In the genomic region with DNA sequence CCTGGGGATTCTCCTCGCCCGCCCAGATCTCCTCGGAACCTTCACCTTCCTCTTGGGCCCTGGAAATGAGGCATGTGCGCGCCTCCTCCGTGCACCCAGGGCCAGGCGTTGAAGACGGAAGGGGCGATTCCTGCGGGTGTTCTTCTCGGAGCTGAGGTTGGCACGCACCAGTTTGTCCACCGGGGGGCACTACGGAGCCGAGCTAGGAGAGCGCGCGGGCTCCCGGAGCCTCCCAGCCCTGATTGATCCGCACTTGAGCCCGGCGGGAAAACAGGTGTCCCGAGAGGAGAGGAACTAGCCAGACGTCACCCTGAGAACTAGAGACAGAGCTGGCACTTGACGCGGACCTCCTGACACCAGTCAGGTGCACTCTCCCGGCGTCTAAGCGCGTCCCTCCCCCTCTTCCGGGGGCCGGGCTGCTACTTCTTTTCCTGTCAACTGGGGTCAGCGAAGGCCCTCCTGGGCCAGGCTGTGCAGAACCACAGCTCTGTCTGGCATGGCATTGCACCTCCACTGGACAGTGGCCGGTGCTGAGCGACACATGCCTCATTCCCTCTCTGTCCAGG, we compare ENCODE assay signal across 8 cellular contexts. TPM values are rescaled to one million over a fixed set of nuclear protein-coding genes. Genes with fewer than 3 reads are reported as not detected.
A peak's percentile ranks its signal among the peaks of the same experiment; 100 is the strongest.
DNase-seq lines count a peak whose midpoint lies in the region; ATAC-seq and TF ChIP-seq lines count a peak whose summit lies in the region.

No MANE protein-coding gene starts in this region.

- H3K36me3 Mint-ChIP-seq in activated CD8-positive, alpha-beta memory T cell treated with anti-CD3 and anti-CD28 coated beads, Interleukin-2, amount 10 ng/mL, durations not matched to agents 7 days and 5 days: no peaks in the 10 kb centered on the region
- no peaks in the 10 kb centered on the region for H3K36me3 Mint-ChIP-seq in endothelial cell (ENCODE audit: low read depth, unreplicated experiment)

- H3K9me3 Mint-ChIP-seq in activated CD8-positive, alpha-beta memory T cell treated with anti-CD3 and anti-CD28 coated beads, Interleukin-2, amount 10 ng/mL, durations not matched to agents 7 days and 5 days (ENCODE audit: low read depth): no peaks in the 10 kb centered on the region
- H3K9me3 Mint-ChIP-seq in endothelial cell (ENCODE audit: unreplicated experiment): no peaks in the 10 kb centered on the region

- peaks cover 8% of the 10 kb centered on the region for H3K27me3 Mint-ChIP-seq in activated CD8-positive, alpha-beta memory T cell treated with anti-CD3 and anti-CD28 coated beads, Interleukin-2, amount 10 ng/mL, durations not matched to agents 7 days and 5 days
- peaks cover 8% of the 10 kb centered on the region for H3K27me3 Mint-ChIP-seq in endothelial cell (ENCODE audit: unreplicated experiment)

- peak; percentile 81 for DNase-seq in ACHN
- DNase-seq in HUDEP-2 (lab: John Stamatoyannopoulos, UW; ENCODE audit: unreplicated experiment in 76 of 76): peak in 61 of 76 experiments; percentile 8 to 76 (median 57)
- peak; percentile 69 to 77 for DNase-seq in NOMO-1 (lab: John Stamatoyannopoulos, UW; ENCODE audit: unreplicated experiment in 2 of 2)
- DNase-seq in activated CD8-positive, alpha-beta memory T cell treated with anti-CD3 and anti-CD28 coated beads, Interleukin-2, amount 10 ng/mL, durations not matched to agents 7 days and 5 days: peak; percentile 85
- peak; percentile 92 for DNase-seq in endothelial cell (ENCODE audit: low spot score)
- peak; percentile 89 to 96 (median 94) for DNase-seq in mucosa of descending colon
- peak; percentile 65 to 78 for DNase-seq in stimulated activated CD8-positive, alpha-beta memory T cell treated with anti-CD3 and anti-CD28 coated beads, Interleukin-2, amount 100 ng/mL, for 48 hours (ENCODE audit: low read depth in 2 of 2)

- no peaks in the 10 kb centered on the region for H3K36me3 ChIP-seq in mucosa of descending colon (ENCODE audit: low read depth)

- no peaks in the 10 kb centered on the region for H3K9me3 ChIP-seq in mucosa of descending colon

- H3K27ac Mint-ChIP-seq in activated CD8-positive, alpha-beta memory T cell treated with anti-CD3 and anti-CD28 coated beads, Interleukin-2, amount 10 ng/mL, durations not matched to agents 7 days and 5 days: peak overlapping the region; percentile 70
- no peak overlapping the region for H3K27ac Mint-ChIP-seq in endothelial cell (ENCODE audit: unreplicated experiment)

- peak overlapping the region; percentile 77 for H3K4me3 Mint-ChIP-seq in activated CD8-positive, alpha-beta memory T cell treated with anti-CD3 and anti-CD28 coated beads, Interleukin-2, amount 10 ng/mL, durations not matched to agents 7 days and 5 days
- H3K4me3 Mint-ChIP-seq in endothelial cell (ENCODE audit: unreplicated experiment): peak overlapping the region; percentile 74

- in situ Hi-C loops in ACHN (cut with HindIII; ENCODE audit: low pct_ligation_motif_present, low pct_unique_long_range_greater_than_20kb, low sequenced_read_pairs): no loop called here

- intact Hi-C loops in mucosa of descending colon (cut with DNase I, micrococcal nuclease): no loop called here

- ATAC-seq in GM18909 (IDR thresholded peaks at IDR 0.05; ENCODE audit: poor library complexity, unreplicated experiment): peak; percentile 77
- peak; percentile 97 for ATAC-seq in activated CD8-positive, alpha-beta memory T cell treated with anti-CD3 and anti-CD28 coated beads, Interleukin-2, amount 10 ng/mL, durations not matched to agents 7 days and 5 days
- ATAC-seq in mucosa of descending colon: peak; percentile 91

- CTCF ChIA-PET in activated CD8-positive, alpha-beta memory T cell treated with anti-CD3 and anti-CD28 coated beads, Interleukin-2, amount 10 ng/mL, durations not matched to agents 7 days and 5 days (lab: Charles Lee): interaction anchor here (0.7 to 4.9 kb wide), 33 partner anchors 10 to 592 kb away, joined by 3 to 88 read pairs (median 4); a partner anchor contains a TSS

- H3K4me3 ChIP-seq in mucosa of descending colon: no peak overlapping the region

- H3K4me1 Mint-ChIP-seq in activated CD8-positive, alpha-beta memory T cell treated with anti-CD3 and anti-CD28 coated beads, Interleukin-2, amount 10 ng/mL, durations not matched to agents 7 days and 5 days: peaks cover 13% of the 10 kb centered on the region
- H3K4me1 Mint-ChIP-seq in endothelial cell (ENCODE audit: unreplicated experiment): peaks cover 8% of the 10 kb centered on the region

- H3K4me1 ChIP-seq in mucosa of descending colon (ENCODE audit: low read depth): peaks cover under 1% of the 10 kb centered on the region

- TF ChIP-seq CTCF in endothelial cell (IDR thresholded peaks at IDR 0.05; ENCODE audit: unreplicated experiment) (peak; percentile 76), mucosa of descending colon (IDR thresholded peaks at IDR 0.05) (peak; percentile 93)

RNA-seq across cellular contexts. Expression of a gene that starts 18.3 kb away (rescaled TPM):
- under 1 TPM in 1 of 2 experiments, not detected in 1; 0.32 TPM for total RNA-seq in activated CD8-positive, alpha-beta memory T cell treated with anti-CD3 and anti-CD28 coated beads, Interleukin-2, amount 10 ng/mL, durations not matched to agents 7 days and 5 days
- total RNA-seq in endothelial cell (ENCODE audit: unreplicated experiment) (23.6 TPM), mucosa of descending colon (100 to 1,000 TPM; 146 to 381 (median 225) TPM)

RNA-seq across cellular contexts. Expression of a gene that starts 21.8 kb away (rescaled TPM):
- total RNA-seq in activated CD8-positive, alpha-beta memory T cell treated with anti-CD3 and anti-CD28 coated beads, Interleukin-2, amount 10 ng/mL, durations not matched to agents 7 days and 5 days: not detected
- total RNA-seq in endothelial cell (ENCODE audit: unreplicated experiment) (1.1 TPM), mucosa of descending colon (1 to 10 TPM; 5.6 to 7.8 (median 7.1) TPM)

Comparison
In these comparisons a context has a peak if more than half of its experiments do, and no peak if none do; other contexts are left out.
1. RNA of a gene that starts 18.3 kb away (total RNA-seq): 146 to 381 TPM in mucosa of descending colon and 23.6 TPM in endothelial cell (single experiment); 0.32 TPM in activated CD8-positive, alpha-beta memory T cell treated with anti-CD3 and anti-CD28 coated beads, Interleukin-2, amount 10 ng/mL, durations not matched to agents 7 days and 5 days; every median in the first group is over 10 times any median in the second.
2. Peak in every context shown above with its lines, with median percentiles within 50 percentile points of each other: DNase-seq and ATAC-seq.